Comparison of ENCODE assay signal across 19 cellular contexts in the genomic region with DNA sequence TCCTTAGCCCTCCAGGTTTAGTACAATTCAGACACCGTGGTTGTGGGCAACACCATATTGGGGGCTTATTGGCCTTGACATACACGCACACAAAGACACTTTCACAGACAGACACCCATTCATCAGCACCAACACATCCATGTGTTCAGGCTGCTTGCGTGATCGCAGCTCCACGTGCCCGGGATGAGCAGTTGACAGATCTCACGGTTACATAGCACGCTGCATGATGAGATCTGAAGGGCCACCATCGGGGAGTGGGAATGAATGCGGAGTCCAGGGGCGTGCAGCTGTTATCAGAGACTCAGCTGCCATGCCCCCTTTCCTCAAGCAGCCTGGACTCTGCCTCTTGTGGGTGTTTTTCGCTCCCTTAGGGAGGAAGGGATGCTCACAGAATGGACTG.
DNase-seq lines count a peak whose midpoint lies in the region; ATAC-seq, FAIRE-seq and TF ChIP-seq lines count a peak whose summit lies in the region.
"Had no signal": no experiment of that assay in that cellular context is flagged by ENCODE, and none has a peak within 500 bp of the region (broad histone marks: within the 10 kb centered on the region; RNA-seq: fewer than 3 reads in every experiment).

No MANE protein-coding gene starts in this region.

- no peaks in the 10 kb centered on the region for H3K4me1 ChIP-seq in HepG2 (ENCODE audit: insufficient read depth, low read length)
- H3K4me1 ChIP-seq in right lobe of liver = no peaks in the 10 kb centered on the region
- H3K4me1 ChIP-seq in mesodermal cell (ENCODE audit: control insufficient read depth, insufficient read depth, low read length, poor library complexity, severe bottlenecking) = peaks cover 46% of the 10 kb centered on the region
- H3K4me1 ChIP-seq: HAP-1 had no signal

- peaks cover 34 to 48% of the 10 kb centered on the region in 2 donors for H3K4me1 Mint-ChIP-seq in stimulated activated naive B cell treated with anti-CD40 and anti-IgM and Interleukin-4, amounts not matched to agents 10 μg/mL and 1 μg/mL and 100 μg/mL, for 72 hours

- 4% methylated on average over 7 of the region's 12 CpGs for WGBS in HepG2 (ENCODE audit: low lambda C conversion rate)
- WGBS in right lobe of liver (ENCODE audit: insufficient coverage, low coverage, low lambda C conversion rate, missing lambda C conversion rate) = 67% methylated on average over 7 of the region's 12 CpGs
- WGBS in mesodermal cell (ENCODE audit: insufficient coverage in 2 of 2), 2 experiments = 94 to 100% methylated on average over 11 of the region's 12 CpGs

- peak overlapping the region; percentile 53 to 64 for H3K27ac Mint-ChIP-seq in activated naive CD4-positive, alpha-beta T cell treated with anti-CD3 and anti-CD28 coated beads, Interleukin-2, amount 50 U/mL, for 72 hours
- H3K27ac Mint-ChIP-seq in stimulated activated naive B cell treated with anti-CD40 and anti-IgM and Interleukin-4, amounts not matched to agents 10 μg/mL and 1 μg/mL and 100 μg/mL, for 72 hours = peak overlapping the region; percentile 84

- no peak for TF ChIP-seq EP300 in HepG2 (IDR thresholded peaks at IDR 0.05; ENCODE audit: low read depth in 2 of 2, low read length in 2 of 2)
- TF ChIP-seq EP300 in HepG2 (CRISPR knock-in tag; IDR thresholded peaks at IDR 0.05; ENCODE audit: borderline replicate concordance) = no peak

- no peak for TF ChIP-seq RAD21 in HepG2 (CRISPR knock-in tag; IDR thresholded peaks at IDR 0.05)

- H3K27ac ChIP-seq in HepG2 (ENCODE audit: extremely low read length, insufficient read depth, low read length) = no peak overlapping the region
- no peak overlapping the region for H3K27ac ChIP-seq in right lobe of liver
- H3K27ac ChIP-seq in mesodermal cell (ENCODE audit: low read depth, low read length, severe bottlenecking) = peak overlapping the region; percentile 93
- H3K27ac ChIP-seq: hepatocyte, vagina had no signal

- no peaks in the 10 kb centered on the region for H3K9me3 Mint-ChIP-seq in activated naive CD4-positive, alpha-beta T cell treated with anti-CD3 and anti-CD28 coated beads, Interleukin-2, amount 50 U/mL, for 72 hours
- no peaks in the 10 kb centered on the region for H3K9me3 Mint-ChIP-seq in stimulated activated naive B cell treated with anti-CD40 and anti-IgM and Interleukin-4, amounts not matched to agents 10 μg/mL and 1 μg/mL and 100 μg/mL, for 72 hours

- POLR2A ChIA-PET in HepG2 (lab: Yijun Ruan, JAX) = no interaction called here

- in situ Hi-C loops in HepG2 (cut with HindIII; ENCODE audit: extremely low pct_ligation_motif_present, low pct_unique_long_range_greater_than_20kb) = no loop called here

- CTCF ChIA-PET in HepG2 (lab: Yijun Ruan, JAX; ENCODE audit: low intra/inter-chr PET ratio, low total read pairs) = no interaction called here

- intact Hi-C loops in HepG2 (cut with micrococcal nuclease; ENCODE audit: unreplicated experiment) (no loop called here), right lobe of liver (cut with DNase I) (no loop called here)

- no peak for DNase-seq in HepG2 (ENCODE audit: low spot score)
- no peak for DNase-seq in right lobe of liver
- no peak for DNase-seq in activated naive CD4-positive, alpha-beta T cell treated with anti-CD3 and anti-CD28 coated beads, Interleukin-2, amount 50 U/mL, for 72 hours (ENCODE audit: low spot score in 2 of 2)
- no peak for DNase-seq in stimulated activated naive B cell treated with anti-CD40 and anti-IgM and Interleukin-4, amounts not matched to agents 10 μg/mL and 1 μg/mL and 100 μg/mL, for 72 hours
- no peak for DNase-seq in HuH-7 (ENCODE audit: low spot score)
- no peak for DNase-seq in amygdala (lab: John Stamatoyannopoulos, UW)
- no peak for DNase-seq in dedifferentiated amniotic fluid mesenchymal stem cell (ENCODE audit: extremely low spot score)
- DNase-seq: islet precursor cell, KG1, NCI-H2029, NCI-H446 treated with DMSO at 0.1 percent for 48 hours, right cardiac atrium, RPMI8226 had no signal

- H3K36me3 ChIP-seq in HepG2 (replicated peaks in 1 of 2; ENCODE audit: control insufficient read depth in 1 of 2, insufficient read depth in 2 of 2, low read length in 2 of 2) (no peaks in the 10 kb centered on the region), right lobe of liver (no peaks in the 10 kb centered on the region), mesodermal cell (ENCODE audit: control insufficient read depth, insufficient read depth, low read length) (no peaks in the 10 kb centered on the region)
- H3K36me3 ChIP-seq: HAP-1 had no signal

- H3K27me3 ChIP-seq in HepG2 (ENCODE audit: control insufficient read depth in 1 of 2, insufficient read depth in 2 of 2, low read length in 2 of 2) = peaks cover 2 to 58% of the 10 kb centered on the region in 2 experiments
- no peaks in the 10 kb centered on the region for H3K27me3 ChIP-seq in right lobe of liver
- H3K27me3 ChIP-seq: hepatocyte, vagina had no signal

- H3K4me3 Mint-ChIP-seq in stimulated activated naive B cell treated with anti-CD40 and anti-IgM and Interleukin-4, amounts not matched to agents 10 μg/mL and 1 μg/mL and 100 μg/mL, for 72 hours = no peak overlapping the region

- H3K27me3 Mint-ChIP-seq in stimulated activated naive B cell treated with anti-CD40 and anti-IgM and Interleukin-4, amounts not matched to agents 10 μg/mL and 1 μg/mL and 100 μg/mL, for 72 hours = no peaks in the 10 kb centered on the region

- H4K20me1 ChIP-seq in HepG2 (ENCODE audit: insufficient read depth, low read length) = no peaks in the 10 kb centered on the region

- no TSS peak for BruUV-seq in HepG2 (replicated peaks; lab: Mats Ljungman, UMichigan)

- H3K36me3 Mint-ChIP-seq in activated naive CD4-positive, alpha-beta T cell treated with anti-CD3 and anti-CD28 coated beads, Interleukin-2, amount 50 U/mL, for 72 hours = peaks cover 23 to 61% of the 10 kb centered on the region in 2 donors
- H3K36me3 Mint-ChIP-seq in stimulated activated naive B cell treated with anti-CD40 and anti-IgM and Interleukin-4, amounts not matched to agents 10 μg/mL and 1 μg/mL and 100 μg/mL, for 72 hours = peaks cover 52 to 81% of the 10 kb centered on the region in 2 donors

- H3K4me2 ChIP-seq in HepG2 (ENCODE audit: low read depth, low read length) = no peak overlapping the region
- H3K4me2 ChIP-seq: hepatocyte had no signal

- H3K9ac ChIP-seq in HepG2 (ENCODE audit: insufficient read depth, low read depth, low read length) = no peak overlapping the region

- FAIRE-seq in HepG2 (lab: Jason Lieb, UNC) = no peak
- FAIRE-seq: endometrium had no signal

- H2AFZ ChIP-seq in HepG2 (ENCODE audit: low read length) = no peak overlapping the region
- H2AFZ ChIP-seq: hepatocyte had no signal

- ATAC-seq in HepG2 (no peak), right lobe of liver (no peak)
- ATAC-seq in activated naive CD4-positive, alpha-beta T cell treated with anti-CD3 and anti-CD28 coated beads, Interleukin-2, amount 50 U/mL, for 72 hours = no peak
- no peak for ATAC-seq in stimulated activated naive B cell treated with anti-CD40 and anti-IgM and Interleukin-4, amounts not matched to agents 10 μg/mL and 1 μg/mL and 100 μg/mL, for 72 hours (replicated peaks)
- ATAC-seq: right cardiac atrium had no signal

- H3K4me3 ChIP-seq in HepG2 (replicated peaks in 1 of 3; ENCODE audit: insufficient read depth in 1 of 3, low read depth in 2 of 3, low read length in 3 of 3) (no peak overlapping the region), right lobe of liver (no peak overlapping the region), mesodermal cell (ENCODE audit: extremely low read depth, insufficient read depth, low read length, poor library complexity, severe bottlenecking) (no peak overlapping the region)
- H3K4me3 ChIP-seq: HAP-1, hepatocyte, lung, vagina had no signal

- H3K9me3 ChIP-seq in HepG2 (ENCODE audit: low read length) (no peaks in the 10 kb centered on the region), right lobe of liver (no peaks in the 10 kb centered on the region), mesodermal cell (ENCODE audit: control insufficient read depth, low read length) (no peaks in the 10 kb centered on the region)
- H3K9me3 ChIP-seq: HAP-1, vagina had no signal

- TF ChIP-seq POLR2A in HepG2 (IDR thresholded peaks at IDR 0.05; ENCODE audit: insufficient read depth in 1 of 2, low read depth in 2 of 2, low read length in 2 of 2) (no peak), right lobe of liver (IDR thresholded peaks at IDR 0.05) (no peak)

- no peaks in the 10 kb centered on the region for H3K79me2 ChIP-seq in HepG2 (ENCODE audit: insufficient read depth, low read length)
- H3K79me2 ChIP-seq: hepatocyte had no signal

- TF ChIP-seq CTCF in HepG2 (CRISPR knock-in tag; IDR thresholded peaks at IDR 0.05) (no peak), right lobe of liver (IDR thresholded peaks at IDR 0.05) (no peak)

TF ChIP-seq in HepG2, 621 proteins besides CTCF, POLR2A, EP300 and RAD21:
- TF ChIP-seq, protein P1, sequence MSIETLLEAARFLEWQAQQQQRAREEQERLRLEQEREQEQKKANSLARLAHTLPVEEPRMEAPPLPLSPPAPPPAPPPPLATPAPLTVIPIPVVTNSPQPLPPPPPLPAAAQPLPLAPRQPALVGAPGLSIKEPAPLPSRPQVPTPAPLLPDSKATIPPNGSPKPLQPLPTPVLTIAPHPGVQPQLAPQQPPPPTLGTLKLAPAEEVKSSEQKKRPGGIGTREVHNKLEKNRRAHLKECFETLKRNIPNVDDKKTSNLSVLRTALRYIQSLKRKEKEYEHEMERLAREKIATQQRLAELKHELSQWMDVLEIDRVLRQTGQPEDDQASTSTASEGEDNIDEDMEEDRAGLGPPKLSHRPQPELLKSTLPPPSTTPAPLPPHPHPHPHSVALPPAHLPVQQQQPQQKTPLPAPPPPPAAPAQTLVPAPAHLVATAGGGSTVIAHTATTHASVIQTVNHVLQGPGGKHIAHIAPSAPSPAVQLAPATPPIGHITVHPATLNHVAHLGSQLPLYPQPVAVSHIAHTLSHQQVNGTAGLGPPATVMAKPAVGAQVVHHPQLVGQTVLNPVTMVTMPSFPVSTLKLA (IDR thresholded peaks at IDR 0.05) = peak; percentile 23; the same call in 1 of the 2 replicates
- no peak for TF ChIP-seq FOXM1 (CRISPR knock-in tag; IDR thresholded peaks at IDR 0.05)
